9 cellular contexts compared by ENCODE assay signal in the genomic region with DNA sequence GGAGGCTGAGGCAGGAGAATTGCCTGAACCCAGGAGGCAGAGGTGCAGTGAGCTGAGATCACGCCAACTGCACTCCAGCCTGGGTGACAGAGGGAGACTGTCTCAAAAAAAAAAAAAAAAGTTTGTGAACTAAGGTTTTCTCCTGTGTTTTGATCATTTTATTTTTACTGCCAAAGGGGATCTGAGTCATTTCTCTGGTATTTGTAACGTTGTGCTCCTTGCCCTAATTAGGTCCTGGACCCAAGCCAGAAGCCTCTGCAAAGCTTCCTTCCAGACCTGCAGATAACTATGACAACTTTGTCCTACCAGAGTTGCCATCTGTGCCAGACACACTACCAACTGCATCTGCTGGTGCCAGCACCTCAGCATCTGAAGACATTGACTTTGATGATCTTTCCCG. TPM values are rescaled to one million over a fixed set of nuclear protein-coding genes. Genes with fewer than 3 reads are reported as not detected.
A peak's percentile ranks its signal among the peaks of the same experiment; 100 is the strongest.
DNase-seq lines count a peak whose midpoint lies in the region; FAIRE-seq and TF ChIP-seq lines count a peak whose summit lies in the region.
"Had no signal": no experiment of that assay in that cellular context is flagged by ENCODE, and none has a peak within 500 bp of the region (broad histone marks: within the 10 kb centered on the region; RNA-seq: fewer than 3 reads in every experiment).

No MANE protein-coding gene starts in this region.

- intact Hi-C loops in adrenal gland (cut with DNase I) (no loop called here), thyroid gland (cut with DNase I) (no loop called here)
- intact Hi-C loops in activated T-helper 1 cell treated with anti-CD3 and anti-CD28 coated beads, Interleukin-12 subunit alpha, Interleukin-12 subunit beta, Interleukin-2, Interleukin-4 antibody, amounts not matched to agents 30 ng/mL and 10 ng/mL and 1 ng/mL, durations not matched to agents 14 hours and 24 hours and 36 hours (cut with micrococcal nuclease) = no loop called here

- peak in 1 of 2 donors; percentile 50 for TF ChIP-seq POLR2A in adrenal gland (IDR thresholded peaks at IDR 0.05)
- TF ChIP-seq POLR2A in thyroid gland (IDR thresholded peaks at IDR 0.05) = no peak

- peaks cover 9% of the 10 kb centered on the region for H3K4me1 Mint-ChIP-seq in activated T-helper 1 cell treated with anti-CD3 and anti-CD28 coated beads, Interleukin-12 subunit alpha, Interleukin-12 subunit beta, Interleukin-2, Interleukin-4 antibody, amounts not matched to agents 30 ng/mL and 10 ng/mL and 1 ng/mL, durations not matched to agents 14 hours and 24 hours and 36 hours (ENCODE audit: low read depth)

- no peaks in the 10 kb centered on the region for H3K9me3 ChIP-seq in adrenal gland (replicated peaks in 1 of 3)
- H3K9me3 ChIP-seq in keratinocyte (ENCODE audit: control insufficient read depth, low read depth, low read length) = no peaks in the 10 kb centered on the region
- no peaks in the 10 kb centered on the region for H3K9me3 ChIP-seq in thyroid gland

- peaks cover 45% of the 10 kb centered on the region for H3K36me3 Mint-ChIP-seq in activated T-helper 1 cell treated with anti-CD3 and anti-CD28 coated beads, Interleukin-12 subunit alpha, Interleukin-12 subunit beta, Interleukin-2, Interleukin-4 antibody, amounts not matched to agents 30 ng/mL and 10 ng/mL and 1 ng/mL, durations not matched to agents 14 hours and 24 hours and 36 hours (ENCODE audit: low read depth)

- H3K9me3 Mint-ChIP-seq in activated T-helper 1 cell treated with anti-CD3 and anti-CD28 coated beads, Interleukin-12 subunit alpha, Interleukin-12 subunit beta, Interleukin-2, Interleukin-4 antibody, amounts not matched to agents 30 ng/mL and 10 ng/mL and 1 ng/mL, durations not matched to agents 14 hours and 24 hours and 36 hours = no peaks in the 10 kb centered on the region

- H3K4me2 ChIP-seq in keratinocyte (ENCODE audit: control insufficient read depth, extremely low read depth, insufficient read depth, low read depth, low read length) = no peak overlapping the region

- 8 to 23% (median 14%) methylated on average over 3 of the region's 3 CpGs for WGBS in adrenal gland, 4 donors
- WGBS in thyroid gland, 2 donors = 31 to 40% methylated on average over 3 of the region's 3 CpGs

- TF ChIP-seq CTCF in adrenal gland (IDR thresholded peaks at IDR 0.05) = no peak
- no peak for TF ChIP-seq CTCF in keratinocyte (optimal IDR thresholded peaks at IDR 0.05 in 1 of 3, IDR thresholded peaks at IDR 0.05 in 1 of 3, conservative IDR thresholded peaks at IDR 0.05 in 1 of 3; ENCODE audit: extremely low read depth in 1 of 3, insufficient read depth in 2 of 3, low read length in 3 of 3)
- TF ChIP-seq CTCF in thyroid gland (IDR thresholded peaks at IDR 0.05) = no peak

- no peaks in the 10 kb centered on the region for H3K27me3 ChIP-seq in adrenal gland
- no peaks in the 10 kb centered on the region for H3K27me3 ChIP-seq in keratinocyte (ENCODE audit: control insufficient read depth, extremely low read depth, insufficient read depth, low read length)
- H3K27me3 ChIP-seq in thyroid gland = no peaks in the 10 kb centered on the region

- no peak overlapping the region for H2AFZ ChIP-seq in keratinocyte (ENCODE audit: control insufficient read depth, low read length)

- H3K4me1 ChIP-seq in adrenal gland (replicated peaks in 1 of 2) = peaks cover 41 to 45% of the 10 kb centered on the region in 2 donors
- H3K4me1 ChIP-seq in keratinocyte (ENCODE audit: control insufficient read depth, extremely low read depth, insufficient read depth, low read length) = peaks cover 34% of the 10 kb centered on the region
- peaks cover 3 to 24% of the 10 kb centered on the region in 2 donors for H3K4me1 ChIP-seq in thyroid gland

- no peak overlapping the region for H3K27ac Mint-ChIP-seq in activated T-helper 1 cell treated with anti-CD3 and anti-CD28 coated beads, Interleukin-12 subunit alpha, Interleukin-12 subunit beta, Interleukin-2, Interleukin-4 antibody, amounts not matched to agents 30 ng/mL and 10 ng/mL and 1 ng/mL, durations not matched to agents 14 hours and 24 hours and 36 hours
- H3K27ac Mint-ChIP-seq: B cell had no signal

- peaks cover 19% of the 10 kb centered on the region for H4K20me1 ChIP-seq in keratinocyte (ENCODE audit: control insufficient read depth, extremely low read depth, insufficient read depth, low read length)

- H3K9me1 ChIP-seq in keratinocyte (ENCODE audit: control insufficient read depth, extremely low read depth, insufficient read depth, low read length) = peaks cover 8% of the 10 kb centered on the region

- peak; percentile 23 for DNase-seq in SIG-M5 treated with dmso at 0.1 percent for 504 hours (lab: John Stamatoyannopoulos, UW; ENCODE audit: unreplicated experiment)
- DNase-seq in SIG-M5 (lab: John Stamatoyannopoulos, UW) = no peak
- peak; percentile 78 to 96 (median 94) for DNase-seq in adrenal gland
- peak; percentile 52 for DNase-seq in keratinocyte (ENCODE audit: low read depth, low spot score)
- peak; percentile 76 to 84 for DNase-seq in thyroid gland
- no peak for DNase-seq in DMS53 treated with DMSO at 0.1 percent for 48 hours (lab: John Stamatoyannopoulos, UW; ENCODE audit: unreplicated experiment)
- no peak for DNase-seq in OCI-M2 (lab: John Stamatoyannopoulos, UW; ENCODE audit: unreplicated experiment)
- DNase-seq in activated T-helper 1 cell treated with anti-CD3 and anti-CD28 coated beads, Interleukin-12 subunit alpha, Interleukin-12 subunit beta, Interleukin-2, Interleukin-4 antibody, amounts not matched to agents 30 ng/mL and 10 ng/mL and 1 ng/mL, durations not matched to agents 14 hours and 24 hours and 36 hours (ENCODE audit: low spot score) = no peak

- H3K36me3 ChIP-seq in adrenal gland (replicated peaks in 1 of 2) (peaks cover 0 to 67% of the 10 kb centered on the region in 2 donors), keratinocyte (ENCODE audit: control insufficient read depth in 2 of 2, extremely low read depth in 1 of 2, insufficient read depth in 2 of 2, low read length in 2 of 2) (peaks cover 18 to 38% of the 10 kb centered on the region in 2 experiments), thyroid gland (peaks cover 47 to 53% of the 10 kb centered on the region in 2 donors)

- FAIRE-seq in keratinocyte (lab: Jason Lieb, UNC) = peak; percentile 59

- no peak overlapping the region for H3K9ac ChIP-seq in keratinocyte (ENCODE audit: control insufficient read depth, extremely low read depth, insufficient read depth, low read length)

- no peak overlapping the region for H3K4me3 Mint-ChIP-seq in activated T-helper 1 cell treated with anti-CD3 and anti-CD28 coated beads, Interleukin-12 subunit alpha, Interleukin-12 subunit beta, Interleukin-2, Interleukin-4 antibody, amounts not matched to agents 30 ng/mL and 10 ng/mL and 1 ng/mL, durations not matched to agents 14 hours and 24 hours and 36 hours
- H3K4me3 Mint-ChIP-seq: B cell had no signal

- H3K27ac ChIP-seq in adrenal gland (peak overlapping the region; percentile 44 to 89 (median 71)), keratinocyte (ENCODE audit: control insufficient read depth, insufficient read depth, low read length) (no peak overlapping the region), thyroid gland (peak overlapping the region; percentile 58 to 73 (median 68))

- H3K27me3 Mint-ChIP-seq in activated T-helper 1 cell treated with anti-CD3 and anti-CD28 coated beads, Interleukin-12 subunit alpha, Interleukin-12 subunit beta, Interleukin-2, Interleukin-4 antibody, amounts not matched to agents 30 ng/mL and 10 ng/mL and 1 ng/mL, durations not matched to agents 14 hours and 24 hours and 36 hours (ENCODE audit: insufficient read depth) = no peaks in the 10 kb centered on the region
- H3K27me3 Mint-ChIP-seq: B cell had no signal

- peaks cover 20% of the 10 kb centered on the region for H3K79me2 ChIP-seq in keratinocyte (ENCODE audit: control insufficient read depth, insufficient read depth, low read length)

- no peak overlapping the region for H3K4me3 ChIP-seq in adrenal gland
- no peak overlapping the region for H3K4me3 ChIP-seq in keratinocyte (ENCODE audit: control insufficient read depth in 2 of 3, extremely low read depth in 1 of 3, insufficient read depth in 2 of 3, low read depth in 1 of 3, low read length in 3 of 3)
- no peak overlapping the region for H3K4me3 ChIP-seq in thyroid gland (replicated peaks in 1 of 3)

- dilution Hi-C loops in keratinocyte (cut with MboI; ENCODE audit: extremely low pct_ligation_motif_present, low sequenced_read_pairs) = no loop called here

RNA-seq across cellular contexts. Expression of a gene that starts 32.1 kb away (rescaled TPM):
- total RNA-seq in adrenal gland (100 to 1,000 TPM; 138 to 213 (median 195) TPM), thyroid gland (100 to 1,000 TPM; 215 to 253 (median 223) TPM)
- polyA plus RNA-seq in adrenal gland (100 to 1,000 TPM; 125 to 188 (median 146) TPM), keratinocyte (179 to 188 TPM (median 187 TPM) in 3 replicates)
- polyA plus RNA-seq in keratinocyte (2011; ENCODE audit: low read depth) = 111 TPM
- 85.0 and 117 TPM in 2 replicates for polyA plus RNA-seq in keratinocyte (2011; cell fraction: cytosol; rRNA removed)
- 303 and 335 TPM in 2 replicates for polyA plus RNA-seq in keratinocyte (2011; cell fraction: nucleus; rRNA removed)
- 88.5 and 128 TPM in 2 replicates for polyA plus RNA-seq in keratinocyte (2012; ENCODE audit: low replicate concordance)
- polyA minus RNA-seq in keratinocyte = 102 to 173 TPM (median 149 TPM) in 3 replicates
- polyA minus RNA-seq in keratinocyte (2011; cell fraction: cytosol; rRNA and poly(A)+ RNA removed) = 40.7 TPM
- 77.6 and 143 TPM in 2 replicates for polyA minus RNA-seq in keratinocyte (2011; cell fraction: nucleus; rRNA and poly(A)+ RNA removed)
- total RNA-seq in activated T-helper 1 cell treated with anti-CD3 and anti-CD28 coated beads, Interleukin-12 subunit alpha, Interleukin-12 subunit beta, Interleukin-2, Interleukin-4 antibody, amounts not matched to agents 30 ng/mL and 10 ng/mL and 1 ng/mL, durations not matched to agents 14 hours and 24 hours and 36 hours = 156 and 169 TPM in 2 replicates

RNA-seq across cellular contexts. Expression of a gene that starts 43.4 kb away (rescaled TPM):
- total RNA-seq in adrenal gland = 1 to 10 TPM; 5.9 to 9.4 (median 6.6) TPM
- 10 to 100 TPM in 1 of 3 donors, 1 to 10 TPM in 2; 4.6 to 13.1 (median 7.7) TPM for polyA plus RNA-seq in adrenal gland
- 2.9 to 4.2 TPM (median 3.1 TPM) in 3 replicates for polyA plus RNA-seq in keratinocyte
- 5.1 TPM for polyA plus RNA-seq in keratinocyte (2011; ENCODE audit: low read depth)
- 2.8 TPM in 2 replicates for polyA plus RNA-seq in keratinocyte (2011; cell fraction: cytosol; rRNA removed)
- polyA plus RNA-seq in keratinocyte (2011; cell fraction: nucleus; rRNA removed) = 4.8 TPM in 2 replicates
- polyA plus RNA-seq in keratinocyte (2012; ENCODE audit: low replicate concordance) = 2.8 and 4.2 TPM in 2 replicates
- polyA minus RNA-seq in keratinocyte = 2.9 to 5.3 TPM (median 4.1 TPM) in 3 replicates
- not detected for polyA minus RNA-seq in keratinocyte (2011; cell fraction: cytosol; rRNA and poly(A)+ RNA removed)
- 1.4 and 2.2 TPM in 2 replicates for polyA minus RNA-seq in keratinocyte (2011; cell fraction: nucleus; rRNA and poly(A)+ RNA removed)
- 10 to 100 TPM in 3 of 4 donors, 1 to 10 TPM in 1; 7.9 to 17.8 (median 11.6) TPM for total RNA-seq in thyroid gland
- 6.4 and 7.4 TPM in 2 replicates for total RNA-seq in activated T-helper 1 cell treated with anti-CD3 and anti-CD28 coated beads, Interleukin-12 subunit alpha, Interleukin-12 subunit beta, Interleukin-2, Interleukin-4 antibody, amounts not matched to agents 30 ng/mL and 10 ng/mL and 1 ng/mL, durations not matched to agents 14 hours and 24 hours and 36 hours

Comparison
In these comparisons a context has a peak if more than half of its experiments do, and no peak if none do; other contexts are left out.
1. DNase-seq: peak in SIG-M5 treated with dmso at 0.1 percent for 504 hours (single experiment), adrenal gland (7 of 7), keratinocyte (single experiment) and thyroid gland (2 of 2); none in SIG-M5 (single experiment), DMS53 treated with DMSO at 0.1 percent for 48 hours (single experiment), OCI-M2 (single experiment) and activated T-helper 1 cell treated with anti-CD3 and anti-CD28 coated beads, Interleukin-12 subunit alpha, Interleukin-12 subunit beta, Interleukin-2, Interleukin-4 antibody, amounts not matched to agents 30 ng/mL and 10 ng/mL and 1 ng/mL, durations not matched to agents 14 hours and 24 hours and 36 hours (single experiment).